ENCODE assay signal across 16 cellular contexts in genomic region chr16:89455178-89455577, GRCh38. TPM values are rescaled to one million over a fixed set of nuclear protein-coding genes. Genes with fewer than 3 reads are reported as not detected.
DNase-seq lines count a peak whose midpoint lies in the region; ATAC-seq and TF ChIP-seq lines count a peak whose summit lies in the region.
"Had no signal": no experiment of that assay in that cellular context is flagged by ENCODE, and none has a peak within 500 bp of the region (broad histone marks: within the 10 kb centered on the region; RNA-seq: fewer than 3 reads in every experiment).

No MANE protein-coding gene starts in this region.

- H3K27ac ChIP-seq in AG04450 (ENCODE audit: low read depth, low read length) (peak overlapping the region; percentile 68), BLaER1 (no peak overlapping the region), left ventricle myocardium inferior (replicated peaks) (no peak overlapping the region), GM23338 (ENCODE audit: low read depth) (no peak overlapping the region)
- H3K27ac ChIP-seq in effector memory CD4-positive, alpha-beta T cell (ENCODE audit: insufficient read depth, low read length, poor library complexity, severe bottlenecking): no peak overlapping the region
- H3K27ac ChIP-seq: adrenal gland, cardiac muscle cell, heart left ventricle, SK-N-MC, tibial nerve had no signal

- no peak overlapping the region for H2AFZ ChIP-seq in GM23338

- H4K20me1 ChIP-seq in BLaER1 (peaks cover 100% of the 10 kb centered on the region), GM23338 (replicated peaks; ENCODE audit: insufficient read depth) (peaks cover 86% of the 10 kb centered on the region)

- intact Hi-C loops in left ventricle myocardium inferior (cut with micrococcal nuclease): no loop called here

- H3K27ac Mint-ChIP-seq in T-helper 17 cell: no peak overlapping the region
- H3K27ac Mint-ChIP-seq in effector memory CD8-positive, alpha-beta T cell: peak overlapping the region in 1 of 2 donors; percentile 64
- H3K27ac Mint-ChIP-seq in GM23338: no peak overlapping the region
- H3K27ac Mint-ChIP-seq: nephron had no signal

- no peaks in the 10 kb centered on the region for H3K27me3 ChIP-seq in AG04450 (ENCODE audit: control insufficient read depth, insufficient read depth, low read length)
- no peaks in the 10 kb centered on the region for H3K27me3 ChIP-seq in BLaER1
- no peaks in the 10 kb centered on the region for H3K27me3 ChIP-seq in effector memory CD4-positive, alpha-beta T cell (replicated peaks; ENCODE audit: control insufficient read depth, insufficient read depth, low read length, poor library complexity, severe bottlenecking)
- no peaks in the 10 kb centered on the region for H3K27me3 ChIP-seq in left ventricle myocardium inferior (ENCODE audit: low read depth)
- H3K27me3 ChIP-seq in GM23338 (ENCODE audit: insufficient read depth): no peaks in the 10 kb centered on the region
- H3K27me3 ChIP-seq: adrenal gland, cardiac muscle cell, heart left ventricle, tibial nerve had no signal

- H3K4me3 Mint-ChIP-seq in T-helper 17 cell (peak overlapping the region; percentile 66), GM23338 (no peak overlapping the region)
- peak overlapping the region; percentile 55 to 58 for H3K4me3 Mint-ChIP-seq in effector memory CD8-positive, alpha-beta T cell
- H3K4me3 Mint-ChIP-seq: nephron had no signal

- H3K9me3 ChIP-seq in AG04450 (ENCODE audit: control insufficient read depth, insufficient read depth, low read length) (peaks cover 12% of the 10 kb centered on the region), BLaER1 (peaks cover 11% of the 10 kb centered on the region; the same call in 1 of the 2 replicates), T-helper 17 cell (ENCODE audit: control insufficient read depth, low read length, poor library complexity, severe bottlenecking) (no peaks in the 10 kb centered on the region), left ventricle myocardium inferior (replicated peaks) (no peaks in the 10 kb centered on the region)
- no peaks in the 10 kb centered on the region for H3K9me3 ChIP-seq in effector memory CD4-positive, alpha-beta T cell (ENCODE audit: control insufficient read depth, low read length)
- H3K9me3 ChIP-seq: adrenal gland, heart left ventricle, tibial nerve had no signal

- H3K79me2 ChIP-seq in GM23338 (replicated peaks; ENCODE audit: insufficient read depth): peaks cover 96% of the 10 kb centered on the region

- peaks cover 47% of the 10 kb centered on the region for H3K4me1 Mint-ChIP-seq in T-helper 17 cell
- peaks cover 54 to 62% of the 10 kb centered on the region in 2 donors for H3K4me1 Mint-ChIP-seq in effector memory CD8-positive, alpha-beta T cell (ENCODE audit: low read depth in 2 of 2)
- peaks cover 40% of the 10 kb centered on the region for H3K4me1 Mint-ChIP-seq in GM23338

- ATAC-seq in T-helper 17 cell (peak; percentile 57), GM23338 (no peak)
- ATAC-seq in effector memory CD8-positive, alpha-beta T cell (replicated peaks): peak; percentile 16
- ATAC-seq: heart left ventricle had no signal

- peak overlapping the region; percentile 31 for H3K4me2 ChIP-seq in BLaER1
- no peak overlapping the region for H3K4me2 ChIP-seq in GM23338

- no peak overlapping the region for H3K9ac ChIP-seq in BLaER1

- peaks cover 16% of the 10 kb centered on the region for H3F3A ChIP-seq in GM23338 (replicated peaks; ENCODE audit: low read depth)

- TF ChIP-seq CTCF in AG04450 (IDR thresholded peaks at IDR 0.05; ENCODE audit: low read depth, low read length): no peak
- no peak for TF ChIP-seq CTCF in GM20000 (IDR thresholded peaks at IDR 0.05; ENCODE audit: extremely low read depth, missing control alignments)
- TF ChIP-seq CTCF in left ventricle myocardium inferior (IDR thresholded peaks at IDR 0.05; ENCODE audit: borderline replicate concordance): no peak
- no peak for TF ChIP-seq CTCF in GM23338 (conservative IDR thresholded peaks at IDR 0.05; ENCODE audit: low read depth in 2 of 2)

- no peaks in the 10 kb centered on the region for H3K9me3 Mint-ChIP-seq in effector memory CD8-positive, alpha-beta T cell
- H3K9me3 Mint-ChIP-seq in GM23338: no peaks in the 10 kb centered on the region; the same call in 2 of the 3 replicates
- H3K9me3 Mint-ChIP-seq: nephron had no signal

- H3K9me2 ChIP-seq in GM23338 (ENCODE audit: insufficient read depth): no peaks in the 10 kb centered on the region

- H3K4me1 ChIP-seq in BLaER1 (peaks cover 77% of the 10 kb centered on the region), left ventricle myocardium inferior (peaks cover 74% of the 10 kb centered on the region), GM23338 (ENCODE audit: insufficient read depth) (peaks cover 22% of the 10 kb centered on the region)
- H3K4me1 ChIP-seq in effector memory CD4-positive, alpha-beta T cell (ENCODE audit: control insufficient read depth, insufficient read depth, low read length, poor library complexity, severe bottlenecking): peaks cover 43% of the 10 kb centered on the region

- CTCF ChIA-PET in AG04450 (lab: Charles Lee): no interaction called here

- POLR2A ChIA-PET in AG04450 (lab: Yijun Ruan, JAX): interaction anchor here (0.5 kb wide), 1 partner anchor 19 kb away, joined by 5 read pairs; no protein-coding TSS in a partner anchor

- H3K27me3 Mint-ChIP-seq in T-helper 17 cell (no peaks in the 10 kb centered on the region), GM23338 (ENCODE audit: insufficient read depth, low read depth, poor library complexity) (peaks cover 6% of the 10 kb centered on the region)
- no peaks in the 10 kb centered on the region for H3K27me3 Mint-ChIP-seq in effector memory CD8-positive, alpha-beta T cell

- DNase-seq in AG04450 (ENCODE audit: low read depth, low spot score) (no peak), T-helper 17 cell (no peak), GM20000 (ENCODE audit: low spot score) (no peak), left ventricle myocardium inferior (no peak), GM23338 (ENCODE audit: low spot score) (no peak)
- no peak for DNase-seq in effector memory CD8-positive, alpha-beta T cell
- no peak for DNase-seq in effector memory CD4-positive, alpha-beta T cell
- DNase-seq: adrenal gland; effector CD4-positive, alpha-beta T cell; heart left ventricle; NCI-H146 had no signal

- H3K36me3 Mint-ChIP-seq in T-helper 17 cell (ENCODE audit: low read depth) (peaks cover 3% of the 10 kb centered on the region), GM23338 (ENCODE audit: low read depth) (peaks cover 24% of the 10 kb centered on the region)
- H3K36me3 Mint-ChIP-seq in effector memory CD8-positive, alpha-beta T cell (ENCODE audit: insufficient read depth): peaks cover 58% of the 10 kb centered on the region

- H3K4me3 ChIP-seq in AG04450 (ENCODE audit: low read depth, low read length) (no peak overlapping the region), BLaER1 (no peak overlapping the region), left ventricle myocardium inferior (no peak overlapping the region), GM23338 (no peak overlapping the region)
- H3K4me3 ChIP-seq in effector memory CD4-positive, alpha-beta T cell (ENCODE audit: insufficient read depth, low read depth, low read length, poor library complexity, severe bottlenecking): no peak overlapping the region
- H3K4me3 ChIP-seq: adrenal gland, cardiac muscle cell, heart left ventricle, SK-N-MC, tibial nerve had no signal

- H3K36me3 ChIP-seq in BLaER1 (peaks cover 51% of the 10 kb centered on the region), left ventricle myocardium inferior (no peaks in the 10 kb centered on the region), GM23338 (ENCODE audit: insufficient read depth) (no peaks in the 10 kb centered on the region)
- peaks cover 5% of the 10 kb centered on the region for H3K36me3 ChIP-seq in effector memory CD4-positive, alpha-beta T cell (ENCODE audit: control insufficient read depth, insufficient read depth, low read length)
- H3K36me3 ChIP-seq: adrenal gland, cardiac muscle cell, heart left ventricle, tibial nerve had no signal

TF ChIP-seq in GM23338, 12 proteins besides CTCF, POLR2A, EP300 and RAD21 (continues in another document):
- TF ChIP-seq NANOG (IDR thresholded peaks at IDR 0.05; ENCODE audit: borderline replicate concordance): no peak
- TF ChIP-seq STAT1 (IDR thresholded peaks at IDR 0.05; ENCODE audit: unreplicated experiment): no peak
- no peak for TF ChIP-seq EZH2phosphoT487 (IDR thresholded peaks at IDR 0.05; ENCODE audit: unreplicated experiment)
- TF ChIP-seq EZH2 (IDR thresholded peaks at IDR 0.05; ENCODE audit: low read depth, unreplicated experiment): no peak
- no peak for TF ChIP-seq ZNF114 (CRISPR knock-in tag; IDR thresholded peaks at IDR 0.05)

RNA-seq across cellular contexts. Expression of gene ANKRD11, which starts 35.2 kb away (rescaled TPM):
- polyA plus RNA-seq in AG04450 (2011; rRNA removed) (48.1 and 60.3 TPM in 2 replicates), GM23338 (2016; fragmentation: Nextera tagmentation; extraction: Ambion mirVana) (130 and 140 TPM in 2 replicates)
- 43.9 and 50.6 TPM in 2 replicates for polyA minus RNA-seq in AG04450 (2011; rRNA and poly(A)+ RNA removed)
- total RNA-seq in T-helper 17 cell (100 to 1,000 TPM; 197 to 251 TPM), left ventricle myocardium inferior (63.8 TPM)
- total RNA-seq in GM23338 (2014; rRNA removed; shearing (Covaris generic)): 114 and 159 TPM in 2 replicates

RNA-seq across cellular contexts. Expression of gene SPG7, which starts 53.0 kb away (rescaled TPM):
- polyA plus RNA-seq in AG04450 (2011; rRNA removed) (50.1 and 53.4 TPM in 2 replicates), GM23338 (2016; fragmentation: Nextera tagmentation; extraction: Ambion mirVana) (69.4 and 77.1 TPM in 2 replicates)
- 46.0 and 51.9 TPM in 2 replicates for polyA minus RNA-seq in AG04450 (2011; rRNA and poly(A)+ RNA removed)
- total RNA-seq in T-helper 17 cell (100 to 1,000 TPM; 140 to 154 TPM), left ventricle myocardium inferior (104 TPM)
- 267 and 326 TPM in 2 replicates for total RNA-seq in GM23338 (2014; rRNA removed; shearing (Covaris generic))
